Comparison of ENCODE assay signal across 1 cellular context in the genomic region with DNA sequence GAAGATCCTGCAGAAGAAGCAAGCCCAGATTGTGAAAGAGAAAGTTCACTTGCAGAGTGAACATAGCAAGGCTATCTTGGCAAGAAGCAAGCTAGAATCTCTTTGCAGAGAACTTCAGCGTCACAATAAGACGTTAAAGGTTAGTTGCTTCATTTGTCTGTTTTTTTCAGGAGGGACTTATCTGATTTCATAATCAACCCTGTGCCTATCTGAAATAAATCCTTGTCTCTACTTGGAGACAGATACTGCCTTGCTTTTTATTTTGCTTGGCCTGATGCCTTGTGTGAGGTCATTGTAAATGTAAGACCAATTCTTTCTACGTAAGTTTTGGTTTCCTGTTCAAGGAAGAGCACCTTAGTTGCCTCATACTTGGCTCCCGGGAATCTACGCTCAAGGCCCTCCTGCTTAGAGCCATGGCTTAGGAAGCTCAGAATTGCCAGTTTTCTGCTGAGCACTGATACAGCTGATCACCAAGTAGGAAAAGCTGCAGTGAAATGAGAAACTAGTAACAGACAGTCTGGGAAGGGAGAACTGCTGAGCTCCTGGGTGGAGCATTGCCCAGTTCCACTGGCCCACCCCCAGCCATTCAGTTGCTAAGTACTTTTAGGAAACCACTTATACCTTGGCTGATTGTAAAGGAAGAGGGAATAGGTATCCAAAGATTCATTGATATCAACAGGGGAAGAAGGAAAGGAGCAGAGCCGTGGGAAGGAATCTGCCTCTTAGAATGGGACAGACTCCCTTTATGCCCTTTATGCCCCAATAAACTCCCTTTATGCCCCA.
A peak's percentile ranks its signal among the peaks of the same experiment; 100 is the strongest.
TF ChIP-seq lines count a peak whose summit lies in the region.

No MANE protein-coding gene starts in this region.

TF ChIP-seq in HEK293, 187 proteins besides CTCF, POLR2A, EP300 and RAD21 (continued from another document):
- 0 out of 2 replicates have a peak, but pooled peaks have one; percentile 21 for TF ChIP-seq ZFP37 (tag by site-specific recombination; IDR thresholded peaks at IDR 0.05)
- TF ChIP-seq MYNN (tag by site-specific recombination; IDR thresholded peaks at IDR 0.05; ENCODE audit: borderline replicate concordance), result no peak
- TF ChIP-seq ZNF404 (tag by site-specific recombination; IDR thresholded peaks at IDR 0.05), result no peak
- TF ChIP-seq ZNF837 (tag by site-specific recombination; IDR thresholded peaks at IDR 0.05), result no peak
- TF ChIP-seq ZNF121 (tag by site-specific recombination; IDR thresholded peaks at IDR 0.05), result no peak
- TF ChIP-seq ZNF548 (tag by site-specific recombination; IDR thresholded peaks at IDR 0.05), result no peak
- 0 out of 2 replicates have a peak, but pooled peaks have one; percentile 19 for TF ChIP-seq SP3 (tag by site-specific recombination; IDR thresholded peaks at IDR 0.05)
